Comparison of ENCODE assay signal across 9 cellular contexts in the genomic region with DNA sequence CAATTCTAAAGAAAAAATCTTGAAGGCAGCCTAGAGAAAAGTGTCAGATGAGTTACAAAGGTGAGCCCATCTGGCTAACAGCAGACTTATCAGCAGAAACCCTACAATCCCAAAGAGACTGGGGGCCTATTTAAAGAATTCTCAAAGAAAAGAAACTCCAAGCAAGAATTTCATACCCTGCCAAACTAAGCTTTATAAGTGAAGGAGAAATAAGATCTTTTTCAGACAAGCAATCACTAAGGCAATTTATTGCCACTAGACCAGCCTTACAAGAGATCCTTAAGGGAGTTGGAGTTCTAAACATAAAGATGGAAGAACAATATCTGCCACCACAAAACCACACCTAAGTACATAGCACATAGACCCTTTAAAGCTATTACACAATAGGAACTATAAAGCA. TPM values are rescaled to one million over a fixed set of nuclear protein-coding genes. Genes with fewer than 3 reads are reported as not detected.
"Had no signal": no experiment of that assay in that cellular context is flagged by ENCODE, and none has a peak within 500 bp of the region (broad histone marks: within the 10 kb centered on the region; RNA-seq: fewer than 3 reads in every experiment).

No MANE protein-coding gene starts in this region.

- FAIRE-seq: G401.6, GM12878, GM12891, GM12892, GM18507, GM19239 had no signal

- ATAC-seq: GM12878 had no signal

- H3K4me3 ChIP-seq: GM12878 had no signal

- DNase-seq: GDM1, GF-D8 had no signal

RNA-seq across cellular contexts. Expression of a gene that starts 24.9 kb away (rescaled TPM):
- total RNA-seq: G401, GM12878 had no signal
- polyA plus RNA-seq: GM12878 had no signal

RNA-seq across cellular contexts. Expression of a gene that starts 30.0 kb away (rescaled TPM):
- total RNA-seq: G401, GM12878 had no signal
- polyA plus RNA-seq: GM12878 had no signal

RNA-seq across cellular contexts. Expression of a gene that starts 39.7 kb away (rescaled TPM):
- total RNA-seq: G401, GM12878 had no signal
- polyA plus RNA-seq: GM12878 had no signal
